Comparison of ENCODE assay signal across 1 cellular context in the genomic region with DNA sequence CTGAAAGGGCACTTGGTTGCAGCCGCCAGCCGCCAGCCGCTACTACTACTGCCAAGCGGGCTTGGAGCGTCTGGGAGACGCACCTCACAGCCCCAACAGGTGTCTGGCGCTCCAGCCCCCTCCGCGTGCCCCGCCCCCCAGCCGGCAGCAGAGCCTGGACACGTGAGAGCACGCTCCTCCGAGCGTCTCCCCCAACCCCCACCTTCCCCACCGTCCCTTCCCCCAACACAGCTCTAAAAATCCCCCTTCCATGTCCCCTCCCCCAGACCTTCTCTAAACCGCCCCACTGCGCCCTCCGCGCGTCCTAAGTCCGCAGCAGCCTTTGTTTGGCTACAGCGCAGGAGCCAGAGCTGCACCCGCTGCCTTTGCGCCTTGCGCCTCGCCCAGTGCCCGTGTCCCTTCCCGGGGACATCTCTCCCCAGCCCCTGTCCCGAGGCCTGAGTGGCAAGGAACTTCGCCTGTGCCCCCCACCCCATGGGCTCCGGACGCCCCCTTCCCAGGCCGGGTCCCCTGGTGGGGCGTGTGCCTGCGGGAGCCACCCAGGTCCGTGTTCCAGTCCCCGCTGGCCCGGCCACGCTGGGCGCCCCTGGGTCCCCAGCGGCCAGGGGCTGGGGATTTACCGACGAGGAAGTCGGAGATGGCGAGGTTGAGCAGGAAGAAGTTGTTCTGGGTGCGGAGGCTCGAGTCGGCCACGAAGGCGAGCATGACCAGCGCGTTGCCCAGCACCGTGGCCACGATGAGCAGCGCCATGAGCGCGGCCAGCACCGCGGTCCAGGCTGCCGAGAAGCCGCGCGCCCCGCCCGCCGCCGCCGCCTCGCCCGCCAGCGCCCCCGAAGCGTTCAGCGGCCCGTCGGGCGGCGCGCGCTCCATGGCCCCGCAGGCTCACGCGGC.
TF ChIP-seq lines count a peak whose summit lies in the region.

No MANE protein-coding gene starts in this region.

TF ChIP-seq in HepG2, 621 proteins besides CTCF, POLR2A, EP300 and RAD21 (continues in another document):
- TF ChIP-seq TAF1 (CRISPR knock-in tag; IDR thresholded peaks at IDR 0.05): no peak
- 0 out of 2 replicates have a peak, but pooled peaks have one; percentile 43 for TF ChIP-seq ZNF333 (CRISPR knock-in tag; IDR thresholded peaks at IDR 0.05; ENCODE audit: borderline replicate concordance)
- TF ChIP-seq, protein P1, sequence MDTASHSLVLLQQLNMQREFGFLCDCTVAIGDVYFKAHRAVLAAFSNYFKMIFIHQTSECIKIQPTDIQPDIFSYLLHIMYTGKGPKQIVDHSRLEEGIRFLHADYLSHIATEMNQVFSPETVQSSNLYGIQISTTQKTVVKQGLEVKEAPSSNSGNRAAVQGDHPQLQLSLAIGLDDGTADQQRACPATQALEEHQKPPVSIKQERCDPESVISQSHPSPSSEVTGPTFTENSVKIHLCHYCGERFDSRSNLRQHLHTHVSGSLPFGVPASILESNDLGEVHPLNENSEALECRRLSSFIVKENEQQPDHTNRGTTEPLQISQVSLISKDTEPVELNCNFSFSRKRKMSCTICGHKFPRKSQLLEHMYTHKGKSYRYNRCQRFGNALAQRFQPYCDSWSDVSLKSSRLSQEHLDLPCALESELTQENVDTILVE (CRISPR knock-in tag; IDR thresholded peaks at IDR 0.05): no peak
- peak; percentile 54 for TF ChIP-seq HNRNPLL (IDR thresholded peaks at IDR 0.05; ENCODE audit: low read depth, low read length, poor library complexity, severe bottlenecking)
- TF ChIP-seq ZNF788 (CRISPR knock-in tag; IDR thresholded peaks at IDR 0.05; ENCODE audit: borderline replicate concordance): no peak
- TF ChIP-seq SALL1 (CRISPR knock-in tag; IDR thresholded peaks at IDR 0.05): peak; percentile 8; the same call in 1 of the 2 replicates
- no peak for TF ChIP-seq ZNF10 (CRISPR knock-in tag; IDR thresholded peaks at IDR 0.05; ENCODE audit: borderline replicate concordance, low read depth)
- TF ChIP-seq, protein P2, sequence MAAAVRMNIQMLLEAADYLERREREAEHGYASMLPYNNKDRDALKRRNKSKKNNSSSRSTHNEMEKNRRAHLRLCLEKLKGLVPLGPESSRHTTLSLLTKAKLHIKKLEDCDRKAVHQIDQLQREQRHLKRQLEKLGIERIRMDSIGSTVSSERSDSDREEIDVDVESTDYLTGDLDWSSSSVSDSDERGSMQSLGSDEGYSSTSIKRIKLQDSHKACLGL (CRISPR knock-in tag; IDR thresholded peaks at IDR 0.05): peak; percentile 5; the same call in 1 of the 2 replicates
- TF ChIP-seq MYC (CRISPR knock-in tag; IDR thresholded peaks at IDR 0.05; ENCODE audit: borderline replicate concordance): 0 out of 2 replicates have a peak, but pooled peaks have one; percentile 25
- TF ChIP-seq, protein P3, sequence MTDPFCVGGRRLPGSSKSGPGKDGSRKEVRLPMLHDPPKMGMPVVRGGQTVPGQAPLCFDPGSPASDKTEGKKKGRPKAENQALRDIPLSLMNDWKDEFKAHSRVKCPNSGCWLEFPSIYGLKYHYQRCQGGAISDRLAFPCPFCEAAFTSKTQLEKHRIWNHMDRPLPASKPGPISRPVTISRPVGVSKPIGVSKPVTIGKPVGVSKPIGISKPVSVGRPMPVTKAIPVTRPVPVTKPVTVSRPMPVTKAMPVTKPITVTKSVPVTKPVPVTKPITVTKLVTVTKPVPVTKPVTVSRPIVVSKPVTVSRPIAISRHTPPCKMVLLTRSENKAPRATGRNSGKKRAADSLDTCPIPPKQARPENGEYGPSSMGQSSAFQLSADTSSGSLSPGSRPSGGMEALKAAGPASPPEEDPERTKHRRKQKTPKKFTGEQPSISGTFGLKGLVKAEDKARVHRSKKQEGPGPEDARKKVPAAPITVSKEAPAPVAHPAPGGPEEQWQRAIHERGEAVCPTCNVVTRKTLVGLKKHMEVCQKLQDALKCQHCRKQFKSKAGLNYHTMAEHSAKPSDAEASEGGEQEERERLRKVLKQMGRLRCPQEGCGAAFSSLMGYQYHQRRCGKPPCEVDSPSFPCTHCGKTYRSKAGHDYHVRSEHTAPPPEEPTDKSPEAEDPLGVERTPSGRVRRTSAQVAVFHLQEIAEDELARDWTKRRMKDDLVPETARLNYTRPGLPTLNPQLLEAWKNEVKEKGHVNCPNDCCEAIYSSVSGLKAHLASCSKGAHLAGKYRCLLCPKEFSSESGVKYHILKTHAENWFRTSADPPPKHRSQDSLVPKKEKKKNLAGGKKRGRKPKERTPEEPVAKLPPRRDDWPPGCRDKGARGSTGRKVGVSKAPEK (CRISPR knock-in tag; IDR thresholded peaks at IDR 0.05; ENCODE audit: borderline replicate concordance): 0 out of 2 replicates have a peak, but pooled peaks have one; percentile 22
- no peak for TF ChIP-seq ZNF124 (CRISPR knock-in tag; IDR thresholded peaks at IDR 0.05)
- no peak for TF ChIP-seq HHEX (CRISPR knock-in tag; IDR thresholded peaks at IDR 0.05)
- TF ChIP-seq MTA3 (CRISPR knock-in tag; IDR thresholded peaks at IDR 0.05): no peak
- TF ChIP-seq, protein P4, sequence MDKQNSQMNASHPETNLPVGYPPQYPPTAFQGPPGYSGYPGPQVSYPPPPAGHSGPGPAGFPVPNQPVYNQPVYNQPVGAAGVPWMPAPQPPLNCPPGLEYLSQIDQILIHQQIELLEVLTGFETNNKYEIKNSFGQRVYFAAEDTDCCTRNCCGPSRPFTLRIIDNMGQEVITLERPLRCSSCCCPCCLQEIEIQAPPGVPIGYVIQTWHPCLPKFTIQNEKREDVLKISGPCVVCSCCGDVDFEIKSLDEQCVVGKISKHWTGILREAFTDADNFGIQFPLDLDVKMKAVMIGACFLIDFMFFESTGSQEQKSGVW (CRISPR knock-in tag; IDR thresholded peaks at IDR 0.05; ENCODE audit: borderline replicate concordance): 0 out of 2 replicates have a peak, but pooled peaks have one; percentile 35
- 0 out of 2 replicates have a peak, but pooled peaks have one; percentile 27 for TF ChIP-seq ISL2 (CRISPR knock-in tag; IDR thresholded peaks at IDR 0.05)
- TF ChIP-seq ZNF383 (CRISPR knock-in tag; IDR thresholded peaks at IDR 0.05; ENCODE audit: borderline replicate concordance): no peak
- TF ChIP-seq MAZ (IDR thresholded peaks at IDR 0.05; ENCODE audit: borderline replicate concordance, low read depth, low read length): no peak
- TF ChIP-seq MAZ (CRISPR knock-in tag; IDR thresholded peaks at IDR 0.05; ENCODE audit: low read depth): peak; percentile 0; the same call in 1 of the 2 replicates
- TF ChIP-seq ZNF567 (CRISPR knock-in tag; IDR thresholded peaks at IDR 0.05; ENCODE audit: borderline replicate concordance): 0 out of 2 replicates have a peak, but pooled peaks have one; percentile 60
- TF ChIP-seq, protein P5, sequence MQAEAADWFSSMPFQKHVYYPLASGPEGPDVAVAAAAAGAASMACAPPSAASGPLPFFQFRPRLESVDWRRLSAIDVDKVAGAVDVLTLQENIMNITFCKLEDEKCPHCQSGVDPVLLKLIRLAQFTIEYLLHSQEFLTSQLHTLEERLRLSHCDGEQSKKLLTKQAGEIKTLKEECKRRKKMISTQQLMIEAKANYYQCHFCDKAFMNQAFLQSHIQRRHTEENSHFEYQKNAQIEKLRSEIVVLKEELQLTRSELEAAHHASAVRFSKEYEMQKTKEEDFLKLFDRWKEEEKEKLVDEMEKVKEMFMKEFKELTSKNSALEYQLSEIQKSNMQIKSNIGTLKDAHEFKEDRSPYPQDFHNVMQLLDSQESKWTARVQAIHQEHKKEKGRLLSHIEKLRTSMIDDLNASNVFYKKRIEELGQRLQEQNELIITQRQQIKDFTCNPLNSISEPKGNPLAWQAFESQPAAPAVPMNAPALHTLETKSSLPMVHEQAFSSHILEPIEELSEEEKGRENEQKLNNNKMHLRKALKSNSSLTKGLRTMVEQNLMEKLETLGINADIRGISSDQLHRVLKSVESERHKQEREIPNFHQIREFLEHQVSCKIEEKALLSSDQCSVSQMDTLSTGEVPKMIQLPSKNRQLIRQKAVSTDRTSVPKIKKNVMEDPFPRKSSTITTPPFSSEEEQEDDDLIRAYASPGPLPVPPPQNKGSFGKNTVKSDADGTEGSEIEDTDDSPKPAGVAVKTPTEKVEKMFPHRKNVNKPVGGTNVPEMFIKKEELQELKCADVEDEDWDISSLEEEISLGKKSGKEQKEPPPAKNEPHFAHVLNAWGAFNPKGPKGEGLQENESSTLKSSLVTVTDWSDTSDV (CRISPR knock-in tag; IDR thresholded peaks at IDR 0.05): 0 out of 2 replicates have a peak, but pooled peaks have one; percentile 62
- TF ChIP-seq EZH2 (conservative IDR thresholded peaks at IDR 0.05; ENCODE audit: low read depth, low read length): peak; percentile 73; the same call in 1 of the 2 replicates
- no peak for TF ChIP-seq ZNF350 (CRISPR knock-in tag; IDR thresholded peaks at IDR 0.05; ENCODE audit: borderline replicate concordance, low read depth)
- TF ChIP-seq, protein P6, sequence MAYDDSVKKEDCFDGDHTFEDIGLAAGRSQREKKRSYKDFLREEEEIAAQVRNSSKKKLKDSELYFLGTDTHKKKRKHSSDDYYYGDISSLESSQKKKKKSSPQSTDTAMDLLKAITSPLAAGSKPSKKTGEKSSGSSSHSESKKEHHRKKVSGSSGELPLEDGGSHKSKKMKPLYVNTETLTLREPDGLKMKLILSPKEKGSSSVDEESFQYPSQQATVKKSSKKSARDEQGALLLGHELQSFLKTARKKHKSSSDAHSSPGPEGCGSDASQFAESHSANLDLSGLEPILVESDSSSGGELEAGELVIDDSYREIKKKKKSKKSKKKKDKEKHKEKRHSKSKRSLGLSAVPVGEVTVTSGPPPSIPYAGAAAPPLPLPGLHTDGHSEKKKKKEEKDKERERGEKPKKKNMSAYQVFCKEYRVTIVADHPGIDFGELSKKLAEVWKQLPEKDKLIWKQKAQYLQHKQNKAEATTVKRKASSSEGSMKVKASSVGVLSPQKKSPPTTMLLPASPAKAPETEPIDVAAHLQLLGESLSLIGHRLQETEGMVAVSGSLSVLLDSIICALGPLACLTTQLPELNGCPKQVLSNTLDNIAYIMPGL (CRISPR knock-in tag; IDR thresholded peaks at IDR 0.05; ENCODE audit: borderline replicate concordance in 1 of 2, low read depth in 1 of 2): no peak; a peak in 1 of 4 replicates
- TF ChIP-seq BRCA1 (CRISPR knock-in tag; IDR thresholded peaks at IDR 0.05): no peak
- peak; percentile 25 for TF ChIP-seq XRCC5 (optimal IDR thresholded peaks at IDR 0.05; ENCODE audit: low read length)
- TF ChIP-seq ZNF550 (CRISPR knock-in tag; IDR thresholded peaks at IDR 0.05; ENCODE audit: borderline replicate concordance): 0 out of 2 replicates have a peak, but pooled peaks have one; percentile 45
- TF ChIP-seq, protein P7, sequence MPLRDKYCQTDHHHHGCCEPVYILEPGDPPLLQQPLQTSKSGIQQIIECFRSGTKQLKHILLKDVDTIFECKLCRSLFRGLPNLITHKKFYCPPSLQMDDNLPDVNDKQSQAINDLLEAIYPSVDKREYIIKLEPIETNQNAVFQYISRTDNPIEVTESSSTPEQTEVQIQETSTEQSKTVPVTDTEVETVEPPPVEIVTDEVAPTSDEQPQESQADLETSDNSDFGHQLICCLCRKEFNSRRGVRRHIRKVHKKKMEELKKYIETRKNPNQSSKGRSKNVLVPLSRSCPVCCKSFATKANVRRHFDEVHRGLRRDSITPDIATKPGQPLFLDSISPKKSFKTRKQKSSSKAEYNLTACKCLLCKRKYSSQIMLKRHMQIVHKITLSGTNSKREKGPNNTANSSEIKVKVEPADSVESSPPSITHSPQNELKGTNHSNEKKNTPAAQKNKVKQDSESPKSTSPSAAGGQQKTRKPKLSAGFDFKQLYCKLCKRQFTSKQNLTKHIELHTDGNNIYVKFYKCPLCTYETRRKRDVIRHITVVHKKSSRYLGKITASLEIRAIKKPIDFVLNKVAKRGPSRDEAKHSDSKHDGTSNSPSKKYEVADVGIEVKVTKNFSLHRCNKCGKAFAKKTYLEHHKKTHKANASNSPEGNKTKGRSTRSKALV (CRISPR knock-in tag; IDR thresholded peaks at IDR 0.05): peak; percentile 99
- TF ChIP-seq ZNF451 (CRISPR knock-in tag; IDR thresholded peaks at IDR 0.05): 0 out of 2 replicates have a peak, but pooled peaks have one; percentile 11
- TF ChIP-seq, protein P8, sequence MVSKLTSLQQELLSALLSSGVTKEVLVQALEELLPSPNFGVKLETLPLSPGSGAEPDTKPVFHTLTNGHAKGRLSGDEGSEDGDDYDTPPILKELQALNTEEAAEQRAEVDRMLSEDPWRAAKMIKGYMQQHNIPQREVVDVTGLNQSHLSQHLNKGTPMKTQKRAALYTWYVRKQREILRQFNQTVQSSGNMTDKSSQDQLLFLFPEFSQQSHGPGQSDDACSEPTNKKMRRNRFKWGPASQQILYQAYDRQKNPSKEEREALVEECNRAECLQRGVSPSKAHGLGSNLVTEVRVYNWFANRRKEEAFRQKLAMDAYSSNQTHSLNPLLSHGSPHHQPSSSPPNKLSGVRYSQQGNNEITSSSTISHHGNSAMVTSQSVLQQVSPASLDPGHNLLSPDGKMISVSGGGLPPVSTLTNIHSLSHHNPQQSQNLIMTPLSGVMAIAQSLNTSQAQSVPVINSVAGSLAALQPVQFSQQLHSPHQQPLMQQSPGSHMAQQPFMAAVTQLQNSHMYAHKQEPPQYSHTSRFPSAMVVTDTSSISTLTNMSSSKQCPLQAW (CRISPR knock-in tag; IDR thresholded peaks at IDR 0.05): no peak
- TF ChIP-seq ZNF460 (CRISPR knock-in tag; IDR thresholded peaks at IDR 0.05; ENCODE audit: borderline replicate concordance): no peak
- TF ChIP-seq SRSF1 (optimal IDR thresholded peaks at IDR 0.05; ENCODE audit: low read depth, low read length): peak; percentile 37
- TF ChIP-seq, protein P9, sequence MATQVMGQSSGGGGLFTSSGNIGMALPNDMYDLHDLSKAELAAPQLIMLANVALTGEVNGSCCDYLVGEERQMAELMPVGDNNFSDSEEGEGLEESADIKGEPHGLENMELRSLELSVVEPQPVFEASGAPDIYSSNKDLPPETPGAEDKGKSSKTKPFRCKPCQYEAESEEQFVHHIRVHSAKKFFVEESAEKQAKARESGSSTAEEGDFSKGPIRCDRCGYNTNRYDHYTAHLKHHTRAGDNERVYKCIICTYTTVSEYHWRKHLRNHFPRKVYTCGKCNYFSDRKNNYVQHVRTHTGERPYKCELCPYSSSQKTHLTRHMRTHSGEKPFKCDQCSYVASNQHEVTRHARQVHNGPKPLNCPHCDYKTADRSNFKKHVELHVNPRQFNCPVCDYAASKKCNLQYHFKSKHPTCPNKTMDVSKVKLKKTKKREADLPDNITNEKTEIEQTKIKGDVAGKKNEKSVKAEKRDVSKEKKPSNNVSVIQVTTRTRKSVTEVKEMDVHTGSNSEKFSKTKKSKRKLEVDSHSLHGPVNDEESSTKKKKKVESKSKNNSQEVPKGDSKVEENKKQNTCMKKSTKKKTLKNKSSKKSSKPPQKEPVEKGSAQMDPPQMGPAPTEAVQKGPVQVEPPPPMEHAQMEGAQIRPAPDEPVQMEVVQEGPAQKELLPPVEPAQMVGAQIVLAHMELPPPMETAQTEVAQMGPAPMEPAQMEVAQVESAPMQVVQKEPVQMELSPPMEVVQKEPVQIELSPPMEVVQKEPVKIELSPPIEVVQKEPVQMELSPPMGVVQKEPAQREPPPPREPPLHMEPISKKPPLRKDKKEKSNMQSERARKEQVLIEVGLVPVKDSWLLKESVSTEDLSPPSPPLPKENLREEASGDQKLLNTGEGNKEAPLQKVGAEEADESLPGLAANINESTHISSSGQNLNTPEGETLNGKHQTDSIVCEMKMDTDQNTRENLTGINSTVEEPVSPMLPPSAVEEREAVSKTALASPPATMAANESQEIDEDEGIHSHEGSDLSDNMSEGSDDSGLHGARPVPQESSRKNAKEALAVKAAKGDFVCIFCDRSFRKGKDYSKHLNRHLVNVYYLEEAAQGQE (IDR thresholded peaks at IDR 0.05; ENCODE audit: borderline replicate concordance in 1 of 2, low read depth in 1 of 2, low read length in 2 of 2): no peak
- peak; percentile 87 for TF ChIP-seq HNRNPK (IDR thresholded peaks at IDR 0.05; ENCODE audit: low read depth, low read length, poor library complexity, severe bottlenecking)
- TF ChIP-seq, protein P10, sequence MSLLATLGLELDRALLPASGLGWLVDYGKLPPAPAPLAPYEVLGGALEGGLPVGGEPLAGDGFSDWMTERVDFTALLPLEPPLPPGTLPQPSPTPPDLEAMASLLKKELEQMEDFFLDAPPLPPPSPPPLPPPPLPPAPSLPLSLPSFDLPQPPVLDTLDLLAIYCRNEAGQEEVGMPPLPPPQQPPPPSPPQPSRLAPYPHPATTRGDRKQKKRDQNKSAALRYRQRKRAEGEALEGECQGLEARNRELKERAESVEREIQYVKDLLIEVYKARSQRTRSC (CRISPR knock-in tag; IDR thresholded peaks at IDR 0.05; ENCODE audit: low read depth): no peak
- TF ChIP-seq ZNF773 (CRISPR knock-in tag; IDR thresholded peaks at IDR 0.05; ENCODE audit: borderline replicate concordance): no peak
